8 cellular contexts compared by ENCODE assay signal in the genomic region with DNA sequence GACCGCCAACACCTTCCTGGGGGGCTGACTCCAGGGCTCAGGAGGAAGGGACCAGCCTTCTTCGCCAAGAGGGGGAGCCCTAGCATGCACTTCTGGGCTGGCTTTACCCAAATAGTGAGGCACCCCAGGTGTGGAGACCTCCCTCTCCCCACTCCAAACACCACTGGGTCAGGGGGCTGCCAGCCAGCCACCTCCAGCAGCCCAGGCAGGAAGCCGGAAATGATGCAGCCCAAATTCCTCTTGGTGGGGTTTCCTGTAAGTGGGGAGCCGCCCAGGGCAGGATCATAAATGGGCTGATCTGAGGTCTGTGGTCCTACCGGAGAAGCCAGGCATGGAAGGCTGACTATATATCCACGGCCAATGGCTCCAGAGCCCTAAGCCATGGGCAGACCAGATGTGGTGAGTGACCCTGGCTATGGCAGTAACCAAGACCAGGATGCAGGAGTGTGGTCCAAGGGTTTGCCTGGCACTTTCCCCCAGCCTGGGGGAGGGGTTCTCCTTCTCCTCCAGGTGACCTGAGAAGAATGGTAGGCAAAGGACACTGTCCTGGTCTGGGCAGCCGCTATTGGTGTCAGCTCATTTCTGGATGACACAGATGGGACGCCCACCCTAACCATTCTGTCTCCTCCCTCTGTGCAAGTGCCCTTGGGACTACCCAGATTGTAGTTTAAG. TPM values are rescaled to one million over a fixed set of nuclear protein-coding genes. Genes with fewer than 3 reads are reported as not detected.
DNase-seq lines count a peak whose midpoint lies in the region; ATAC-seq and TF ChIP-seq lines count a peak whose summit lies in the region.
"Had no signal": no experiment of that assay in that cellular context is flagged by ENCODE, and none has a peak within 500 bp of the region (broad histone marks: within the 10 kb centered on the region; RNA-seq: fewer than 3 reads in every experiment).

No MANE protein-coding gene starts in this region.

- POLR2A ChIA-PET in HEK293 (lab: Yijun Ruan, JAX): interaction anchor here (0.6 to 1.2 kb wide), 3 partner anchors 11 to 28 kb away, joined by 3 to 4 read pairs (median 3); no protein-coding TSS in a partner anchor

- TF ChIP-seq CTCF in HEK293 (tag by site-specific recombination; IDR thresholded peaks at IDR 0.05) (no peak), heart right ventricle (IDR thresholded peaks at IDR 0.05) (peak in 4 of 9 donors; percentile 12 to 42 (median 38))

- no peaks in the 10 kb centered on the region for H3K9me3 Mint-ChIP-seq in activated T-cell treated with anti-CD3 and anti-CD28 coated beads, Interleukin-2, amount 50 U/mL, for 72 hours
- H3K9me3 Mint-ChIP-seq in effector memory CD8-positive, alpha-beta T cell: no peaks in the 10 kb centered on the region
- H3K9me3 Mint-ChIP-seq: nephron had no signal

- H3K4me1 ChIP-seq in HEK293 (ENCODE audit: control insufficient read depth, insufficient read depth, low read length) (peaks cover 13% of the 10 kb centered on the region), heart right ventricle (peaks cover 10 to 84% (median 60%) of the 10 kb centered on the region in 9 donors)

- H3K27ac ChIP-seq in HEK293 (ENCODE audit: extremely low read depth, low read depth, low read length) (no peak overlapping the region), heart right ventricle (peak overlapping the region; percentile 77 to 96 (median 90)), substantia nigra (ENCODE audit: low read depth, low read length, poor library complexity, severe bottlenecking) (peak overlapping the region; percentile 99)

- H3K27me3 ChIP-seq in heart right ventricle: no peaks in the 10 kb centered on the region

- H3K4me3 ChIP-seq in HEK293 (ENCODE audit: low read depth, low read length) (no peak overlapping the region), heart right ventricle (peak overlapping the region; percentile 16 to 95 (median 45))

- H3K9me3 ChIP-seq in HEK293 (ENCODE audit: control insufficient read depth, insufficient read depth, low read depth, low read length) (no peaks in the 10 kb centered on the region), heart right ventricle (no peaks in the 10 kb centered on the region)

- CTCF ChIA-PET in HEK293 (lab: Yijun Ruan, JAX): interaction anchor here (0.6 to 1.4 kb wide), 3 partner anchors 13 to 508 kb away, joined by 3 to 5 read pairs (median 3); no protein-coding TSS in a partner anchor

- H3K4me1 Mint-ChIP-seq in activated T-cell treated with anti-CD3 and anti-CD28 coated beads, Interleukin-2, amount 50 U/mL, for 72 hours (ENCODE audit: low read depth): peaks cover 61% of the 10 kb centered on the region
- H3K4me1 Mint-ChIP-seq in effector memory CD8-positive, alpha-beta T cell (ENCODE audit: low read depth in 2 of 2): peaks cover 45 to 46% of the 10 kb centered on the region in 2 donors

- H3K4me3 Mint-ChIP-seq in activated T-cell treated with anti-CD3 and anti-CD28 coated beads, Interleukin-2, amount 50 U/mL, for 72 hours: peak overlapping the region; percentile 37 to 49
- H3K4me3 Mint-ChIP-seq in effector memory CD8-positive, alpha-beta T cell: no peak overlapping the region

- peaks cover 13% of the 10 kb centered on the region in 2 donors for H3K36me3 Mint-ChIP-seq in activated T-cell treated with anti-CD3 and anti-CD28 coated beads, Interleukin-2, amount 50 U/mL, for 72 hours (ENCODE audit: insufficient read depth in 2 of 2)
- peaks cover 14% of the 10 kb centered on the region for H3K36me3 Mint-ChIP-seq in effector memory CD8-positive, alpha-beta T cell (ENCODE audit: insufficient read depth)

- WGBS in heart right ventricle, 2 donors: 64 to 69% methylated on average over 8 of the region's 8 CpGs

- H3K36me3 ChIP-seq in HEK293 (ENCODE audit: control insufficient read depth in 2 of 2, insufficient read depth in 1 of 2, low read length in 2 of 2) (peaks cover 6 to 51% of the 10 kb centered on the region in 2 experiments; a peak in 2 of 3 replicates), heart right ventricle (peaks cover 0 to 35% (median 15%) of the 10 kb centered on the region in 9 donors)

- peak overlapping the region; percentile 82 for H3K27ac Mint-ChIP-seq in activated T-cell treated with anti-CD3 and anti-CD28 coated beads, Interleukin-2, amount 50 U/mL, for 72 hours
- peak overlapping the region in 1 of 2 donors; percentile 51 for H3K27ac Mint-ChIP-seq in effector memory CD8-positive, alpha-beta T cell
- H3K27ac Mint-ChIP-seq: nephron had no signal

- peak in 1 of 2 donors; percentile 48 for DNase-seq in activated T-cell treated with anti-CD3 and anti-CD28 coated beads, Interleukin-2, amount 50 U/mL, for 72 hours
- DNase-seq in heart right ventricle: peak; percentile 50 to 72
- peak in 1 of 49 donors; percentile 12 for DNase-seq in substantia nigra (lab: John Stamatoyannopoulos, UW)
- no peak for DNase-seq in effector memory CD8-positive, alpha-beta T cell

- no peaks in the 10 kb centered on the region for H3K27me3 Mint-ChIP-seq in activated T-cell treated with anti-CD3 and anti-CD28 coated beads, Interleukin-2, amount 50 U/mL, for 72 hours (ENCODE audit: low read depth)
- no peaks in the 10 kb centered on the region for H3K27me3 Mint-ChIP-seq in effector memory CD8-positive, alpha-beta T cell

- ATAC-seq in activated T-cell treated with anti-CD3 and anti-CD28 coated beads, Interleukin-2, amount 50 U/mL, for 72 hours (replicated peaks in 1 of 2): no peak
- ATAC-seq in heart right ventricle: peak in 7 of 8 donors; percentile 2 to 71 (median 41)
- ATAC-seq in effector memory CD8-positive, alpha-beta T cell (replicated peaks): no peak
- ATAC-seq in GM18907 (IDR thresholded peaks at IDR 0.05; ENCODE audit: unreplicated experiment): no peak
- ATAC-seq in HG02938 (IDR thresholded peaks at IDR 0.05; ENCODE audit: unreplicated experiment): no peak

- intact Hi-C loops in heart right ventricle (cut with DNase I): no loop called here

TF ChIP-seq in HEK293, 187 proteins besides CTCF, POLR2A, EP300 and RAD21 (continues in another document):
- TF ChIP-seq, protein P1, sequence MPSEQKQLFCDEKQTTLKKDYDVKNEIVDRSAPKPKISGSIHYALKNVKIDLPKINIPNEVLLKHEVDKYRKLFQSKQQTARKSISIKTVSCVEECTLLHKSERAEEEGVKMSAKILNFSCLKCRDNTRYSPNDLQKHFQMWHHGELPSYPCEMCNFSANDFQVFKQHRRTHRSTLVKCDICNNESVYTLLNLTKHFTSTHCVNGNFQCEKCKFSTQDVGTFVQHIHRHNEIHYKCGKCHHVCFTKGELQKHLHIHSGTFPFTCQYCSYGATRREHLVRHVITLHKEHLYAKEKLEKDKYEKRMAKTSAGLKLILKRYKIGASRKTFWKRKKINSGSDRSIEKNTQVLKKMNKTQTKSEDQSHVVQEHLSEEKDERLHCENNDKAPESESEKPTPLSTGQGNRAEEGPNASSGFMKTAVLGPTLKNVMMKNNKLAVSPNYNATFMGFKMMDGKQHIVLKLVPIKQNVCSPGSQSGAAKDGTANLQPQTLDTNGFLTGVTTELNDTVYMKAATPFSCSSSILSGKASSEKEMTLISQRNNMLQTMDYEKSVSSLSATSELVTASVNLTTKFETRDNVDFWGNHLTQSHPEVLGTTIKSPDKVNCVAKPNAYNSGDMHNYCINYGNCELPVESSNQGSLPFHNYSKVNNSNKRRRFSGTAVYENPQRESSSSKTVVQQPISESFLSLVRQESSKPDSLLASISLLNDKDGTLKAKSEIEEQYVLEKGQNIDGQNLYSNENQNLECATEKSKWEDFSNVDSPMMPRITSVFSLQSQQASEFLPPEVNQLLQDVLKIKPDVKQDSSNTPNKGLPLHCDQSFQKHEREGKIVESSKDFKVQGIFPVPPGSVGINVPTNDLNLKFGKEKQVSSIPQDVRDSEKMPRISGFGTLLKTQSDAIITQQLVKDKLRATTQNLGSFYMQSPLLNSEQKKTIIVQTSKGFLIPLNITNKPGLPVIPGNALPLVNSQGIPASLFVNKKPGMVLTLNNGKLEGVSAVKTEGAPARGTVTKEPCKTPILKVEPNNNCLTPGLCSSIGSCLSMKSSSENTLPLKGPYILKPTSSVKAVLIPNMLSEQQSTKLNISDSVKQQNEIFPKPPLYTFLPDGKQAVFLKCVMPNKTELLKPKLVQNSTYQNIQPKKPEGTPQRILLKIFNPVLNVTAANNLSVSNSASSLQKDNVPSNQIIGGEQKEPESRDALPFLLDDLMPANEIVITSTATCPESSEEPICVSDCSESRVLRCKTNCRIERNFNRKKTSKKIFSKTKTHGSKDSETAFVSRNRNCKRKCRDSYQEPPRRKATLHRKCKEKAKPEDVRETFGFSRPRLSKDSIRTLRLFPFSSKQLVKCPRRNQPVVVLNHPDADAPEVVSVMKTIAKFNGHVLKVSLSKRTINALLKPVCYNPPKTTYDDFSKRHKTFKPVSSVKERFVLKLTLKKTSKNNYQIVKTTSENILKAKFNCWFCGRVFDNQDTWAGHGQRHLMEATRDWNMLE (tag by site-specific recombination; conservative IDR thresholded peaks at IDR 0.05; ENCODE audit: low read depth): no peak
- TF ChIP-seq GLIS2 (tag by site-specific recombination; IDR thresholded peaks at IDR 0.05) (peak; percentile 11; the same call in 1 of the 2 replicates), ZNF132 (tag by site-specific recombination; IDR thresholded peaks at IDR 0.05; ENCODE audit: borderline replicate concordance) (no peak), BCL11A (tag by site-specific recombination; IDR thresholded peaks at IDR 0.05; ENCODE audit: low read depth) (no peak), ZBTB8A (tag by site-specific recombination; IDR thresholded peaks at IDR 0.05) (0 out of 2 replicates have a peak, but pooled peaks have one; percentile 12), GLIS1 (tag by site-specific recombination; IDR thresholded peaks at IDR 0.05) (0 out of 2 replicates have a peak, but pooled peaks have one; percentile 16)

RNA-seq across cellular contexts. Expression of a gene that starts 4.2 kb away (rescaled TPM):
- total RNA-seq in activated T-cell treated with anti-CD3 and anti-CD28 coated beads, Interleukin-2, amount 50 U/mL, for 72 hours: 10 to 100 TPM; 45.0 to 47.4 TPM
- total RNA-seq in heart right ventricle: 10 to 100 TPM; 20.6 to 34.7 (median 28.1) TPM
- polyA plus RNA-seq in heart right ventricle: 10 to 100 TPM; 31.6 to 35.4 TPM

RNA-seq across cellular contexts. Expression of a gene that starts 7.7 kb away (rescaled TPM):
- 10 to 100 TPM in 1 of 2 donors, 1 to 10 TPM in 1; 7.9 to 13.5 TPM for total RNA-seq in activated T-cell treated with anti-CD3 and anti-CD28 coated beads, Interleukin-2, amount 50 U/mL, for 72 hours
- total RNA-seq in heart right ventricle: 1 to 10 TPM; 2.5 to 9.1 (median 5.5) TPM
- polyA plus RNA-seq in heart right ventricle: 1 to 10 TPM; 6.2 to 9.7 TPM

RNA-seq across cellular contexts. Expression of a gene that starts 16.7 kb away (rescaled TPM):
- 100 to 1,000 TPM in 1 of 2 donors, 10 to 100 TPM in 1; 77.4 to 103 TPM for total RNA-seq in activated T-cell treated with anti-CD3 and anti-CD28 coated beads, Interleukin-2, amount 50 U/mL, for 72 hours
- total RNA-seq in heart right ventricle: 10 to 100 TPM; 24.0 to 41.6 (median 30.2) TPM
- 100 to 1,000 TPM in 1 of 2 donors, 10 to 100 TPM in 1; 92.8 to 106 TPM for polyA plus RNA-seq in heart right ventricle

RNA-seq across cellular contexts. Expression of a gene that starts 18.4 kb away (rescaled TPM):
- total RNA-seq in activated T-cell treated with anti-CD3 and anti-CD28 coated beads, Interleukin-2, amount 50 U/mL, for 72 hours: 1 to 10 TPM; 7.4 to 7.7 TPM
- total RNA-seq in heart right ventricle: 1 to 10 TPM; 4.4 to 9.0 (median 5.6) TPM
- polyA plus RNA-seq in heart right ventricle: 1 to 10 TPM; 3.5 to 5.7 TPM

RNA-seq across cellular contexts. Expression of a gene that starts 37.5 kb away (rescaled TPM):
- total RNA-seq in activated T-cell treated with anti-CD3 and anti-CD28 coated beads, Interleukin-2, amount 50 U/mL, for 72 hours: 10 to 100 TPM; 10.4 to 13.9 TPM
- 100 to 1,000 TPM in 4 of 10 donors, 10 to 100 TPM in 6; 72.0 to 110 (median 90.9) TPM for total RNA-seq in heart right ventricle
- polyA plus RNA-seq in heart right ventricle: 100 to 1,000 TPM in 1 of 2 donors, 10 to 100 TPM in 1; 53.2 to 262 TPM

Comparison
In these comparisons a context has a peak if more than half of its experiments do, and no peak if none do; other contexts are left out.
1. ATAC-seq: peak in heart right ventricle (7 of 8); none in activated T-cell treated with anti-CD3 and anti-CD28 coated beads, Interleukin-2, amount 50 U/mL, for 72 hours (0 of 2), effector memory CD8-positive, alpha-beta T cell (single experiment), GM18907 (single experiment) and HG02938 (single experiment).
2. DNase-seq: peak in heart right ventricle (2 of 2); none in effector memory CD8-positive, alpha-beta T cell (0 of 3).
3. H3K4me3 Mint-ChIP-seq: peak in activated T-cell treated with anti-CD3 and anti-CD28 coated beads, Interleukin-2, amount 50 U/mL, for 72 hours (2 of 2); none in effector memory CD8-positive, alpha-beta T cell (0 of 2).